In the genomic region with DNA sequence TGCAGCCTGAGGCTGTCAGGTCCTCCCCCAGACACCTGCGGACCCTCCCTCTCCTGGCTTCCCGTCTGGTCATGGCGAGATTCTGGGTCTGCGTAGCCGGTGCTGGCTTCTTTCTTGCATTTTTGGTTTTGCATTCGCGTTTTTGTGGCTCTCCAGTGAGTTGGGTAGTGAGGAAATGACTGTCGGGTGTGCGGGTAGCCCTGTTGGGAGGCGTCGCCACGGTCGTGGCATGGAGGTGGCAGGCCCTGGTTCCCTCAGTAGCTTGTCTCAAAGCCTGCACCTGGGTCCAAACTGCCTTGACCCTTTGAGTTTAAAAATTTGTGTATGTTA, we compare ENCODE assay signal across 1 cellular context.
TF ChIP-seq lines count a peak whose summit lies in the region.

No MANE protein-coding gene starts in this region.

TF ChIP-seq in HepG2, 621 proteins besides CTCF, POLR2A, EP300 and RAD21 (continues in another document):
- TF ChIP-seq SIN3B (IDR thresholded peaks at IDR 0.05; ENCODE audit: low read length) (0 out of 2 replicates have a peak, but pooled peaks have one; percentile 3), FOXK1 (CRISPR knock-in tag; IDR thresholded peaks at IDR 0.05; ENCODE audit: borderline replicate concordance, low read depth) (no peak), ZNF883 (CRISPR knock-in tag; IDR thresholded peaks at IDR 0.05; ENCODE audit: not compliant biosample characterization) (no peak), ZNF296 (CRISPR knock-in tag; conservative IDR thresholded peaks at IDR 0.05) (no peak), ZNF10 (CRISPR knock-in tag; IDR thresholded peaks at IDR 0.05; ENCODE audit: borderline replicate concordance, low read depth) (no peak), FOXA3 (CRISPR knock-in tag; IDR thresholded peaks at IDR 0.05) (no peak), TCF7L2 (IDR thresholded peaks at IDR 0.05; ENCODE audit: low read depth, low read length) (no peak), HDAC1 (CRISPR knock-in tag; IDR thresholded peaks at IDR 0.05) (no peak), EZH2 (conservative IDR thresholded peaks at IDR 0.05; ENCODE audit: low read depth, low read length) (no peak), ZNF124 (CRISPR knock-in tag; IDR thresholded peaks at IDR 0.05) (0 out of 2 replicates have a peak, but pooled peaks have one; percentile 3), XRCC5 (optimal IDR thresholded peaks at IDR 0.05; ENCODE audit: low read length) (no peak), ZNF317 (CRISPR knock-in tag; IDR thresholded peaks at IDR 0.05) (0 out of 2 replicates have a peak, but pooled peaks have one; percentile 7), PLRG1 (conservative IDR thresholded peaks at IDR 0.05) (no peak), KLF6 (CRISPR knock-in tag; IDR thresholded peaks at IDR 0.05) (no peak), CREM (IDR thresholded peaks at IDR 0.05) (no peak), CREM (CRISPR knock-in tag; IDR thresholded peaks at IDR 0.05) (no peak), SRY (CRISPR knock-in tag; IDR thresholded peaks at IDR 0.05) (peak; percentile 44; the same call in 1 of the 2 replicates), AHR (CRISPR knock-in tag; IDR thresholded peaks at IDR 0.05) (no peak), BRD4 (CRISPR knock-in tag; IDR thresholded peaks at IDR 0.05) (no peak), TRIM24 (CRISPR knock-in tag; IDR thresholded peaks at IDR 0.05) (no peak), ZNF549 (CRISPR knock-in tag; IDR thresholded peaks at IDR 0.05) (no peak), ZNF432 (CRISPR knock-in tag; IDR thresholded peaks at IDR 0.05; ENCODE audit: borderline replicate concordance) (no peak), SALL1 (CRISPR knock-in tag; IDR thresholded peaks at IDR 0.05) (0 out of 2 replicates have a peak, but pooled peaks have one; percentile 17), GFI1 (CRISPR knock-in tag; IDR thresholded peaks at IDR 0.05; ENCODE audit: borderline replicate concordance) (no peak), ZNF367 (CRISPR knock-in tag; IDR thresholded peaks at IDR 0.05; ENCODE audit: borderline replicate concordance) (no peak), RXRB (CRISPR knock-in tag; IDR thresholded peaks at IDR 0.05; ENCODE audit: borderline replicate concordance) (no peak), HMG20B (CRISPR knock-in tag; conservative IDR thresholded peaks at IDR 0.05) (0 out of 2 replicates have a peak, but pooled peaks have one; percentile 1), TAF1 (CRISPR knock-in tag; IDR thresholded peaks at IDR 0.05) (peak; percentile 6; the same call in 1 of the 2 replicates), KDM6A (CRISPR knock-in tag; IDR thresholded peaks at IDR 0.05; ENCODE audit: low read depth) (no peak), GPN1 (CRISPR knock-in tag; IDR thresholded peaks at IDR 0.05; ENCODE audit: borderline replicate concordance) (no peak), PHF8 (CRISPR knock-in tag; IDR thresholded peaks at IDR 0.05) (no peak), ZNF552 (CRISPR knock-in tag; IDR thresholded peaks at IDR 0.05; ENCODE audit: borderline replicate concordance) (no peak), NFRKB (IDR thresholded peaks at IDR 0.05) (no peak), ZNF891 (CRISPR knock-in tag; IDR thresholded peaks at IDR 0.05) (0 out of 2 replicates have a peak, but pooled peaks have one; percentile 53), ZNF451 (CRISPR knock-in tag; IDR thresholded peaks at IDR 0.05) (no peak), FIP1L1 (IDR thresholded peaks at IDR 0.05; ENCODE audit: borderline replicate concordance, insufficient read depth, low read depth, low read length) (no peak), MTF1 (CRISPR knock-in tag; IDR thresholded peaks at IDR 0.05) (no peak), ZNF33A (CRISPR knock-in tag; IDR thresholded peaks at IDR 0.05; ENCODE audit: borderline replicate concordance) (no peak), ZNF816 (CRISPR knock-in tag; IDR thresholded peaks at IDR 0.05; ENCODE audit: borderline replicate concordance) (no peak), NR3C1 (CRISPR knock-in tag; IDR thresholded peaks at IDR 0.05) (no peak), ZFX (CRISPR knock-in tag; IDR thresholded peaks at IDR 0.05; ENCODE audit: low read depth) (0 out of 2 replicates have a peak, but pooled peaks have one; percentile 11), HDAC2 (CRISPR knock-in tag; IDR thresholded peaks at IDR 0.05) (no peak)
- TF ChIP-seq, protein P1, sequence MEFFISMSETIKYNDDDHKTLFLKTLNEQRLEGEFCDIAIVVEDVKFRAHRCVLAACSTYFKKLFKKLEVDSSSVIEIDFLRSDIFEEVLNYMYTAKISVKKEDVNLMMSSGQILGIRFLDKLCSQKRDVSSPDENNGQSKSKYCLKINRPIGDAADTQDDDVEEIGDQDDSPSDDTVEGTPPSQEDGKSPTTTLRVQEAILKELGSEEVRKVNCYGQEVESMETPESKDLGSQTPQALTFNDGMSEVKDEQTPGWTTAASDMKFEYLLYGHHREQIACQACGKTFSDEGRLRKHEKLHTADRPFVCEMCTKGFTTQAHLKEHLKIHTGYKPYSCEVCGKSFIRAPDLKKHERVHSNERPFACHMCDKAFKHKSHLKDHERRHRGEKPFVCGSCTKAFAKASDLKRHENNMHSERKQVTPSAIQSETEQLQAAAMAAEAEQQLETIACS (CRISPR knock-in tag; IDR thresholded peaks at IDR 0.05) = no peak
- TF ChIP-seq, protein P2, sequence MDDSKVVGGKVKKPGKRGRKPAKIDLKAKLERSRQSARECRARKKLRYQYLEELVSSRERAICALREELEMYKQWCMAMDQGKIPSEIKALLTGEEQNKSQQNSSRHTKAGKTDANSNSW (CRISPR knock-in tag; IDR thresholded peaks at IDR 0.05; ENCODE audit: borderline replicate concordance) = no peak
- TF ChIP-seq, protein P3, sequence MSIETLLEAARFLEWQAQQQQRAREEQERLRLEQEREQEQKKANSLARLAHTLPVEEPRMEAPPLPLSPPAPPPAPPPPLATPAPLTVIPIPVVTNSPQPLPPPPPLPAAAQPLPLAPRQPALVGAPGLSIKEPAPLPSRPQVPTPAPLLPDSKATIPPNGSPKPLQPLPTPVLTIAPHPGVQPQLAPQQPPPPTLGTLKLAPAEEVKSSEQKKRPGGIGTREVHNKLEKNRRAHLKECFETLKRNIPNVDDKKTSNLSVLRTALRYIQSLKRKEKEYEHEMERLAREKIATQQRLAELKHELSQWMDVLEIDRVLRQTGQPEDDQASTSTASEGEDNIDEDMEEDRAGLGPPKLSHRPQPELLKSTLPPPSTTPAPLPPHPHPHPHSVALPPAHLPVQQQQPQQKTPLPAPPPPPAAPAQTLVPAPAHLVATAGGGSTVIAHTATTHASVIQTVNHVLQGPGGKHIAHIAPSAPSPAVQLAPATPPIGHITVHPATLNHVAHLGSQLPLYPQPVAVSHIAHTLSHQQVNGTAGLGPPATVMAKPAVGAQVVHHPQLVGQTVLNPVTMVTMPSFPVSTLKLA (IDR thresholded peaks at IDR 0.05) = no peak
- TF ChIP-seq, protein P4, sequence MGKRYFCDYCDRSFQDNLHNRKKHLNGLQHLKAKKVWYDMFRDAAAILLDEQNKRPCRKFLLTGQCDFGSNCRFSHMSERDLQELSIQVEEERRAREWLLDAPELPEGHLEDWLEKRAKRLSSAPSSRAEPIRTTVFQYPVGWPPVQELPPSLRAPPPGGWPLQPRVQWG (CRISPR knock-in tag; IDR thresholded peaks at IDR 0.05; ENCODE audit: borderline replicate concordance, low read depth) = no peak
- TF ChIP-seq, protein P5, sequence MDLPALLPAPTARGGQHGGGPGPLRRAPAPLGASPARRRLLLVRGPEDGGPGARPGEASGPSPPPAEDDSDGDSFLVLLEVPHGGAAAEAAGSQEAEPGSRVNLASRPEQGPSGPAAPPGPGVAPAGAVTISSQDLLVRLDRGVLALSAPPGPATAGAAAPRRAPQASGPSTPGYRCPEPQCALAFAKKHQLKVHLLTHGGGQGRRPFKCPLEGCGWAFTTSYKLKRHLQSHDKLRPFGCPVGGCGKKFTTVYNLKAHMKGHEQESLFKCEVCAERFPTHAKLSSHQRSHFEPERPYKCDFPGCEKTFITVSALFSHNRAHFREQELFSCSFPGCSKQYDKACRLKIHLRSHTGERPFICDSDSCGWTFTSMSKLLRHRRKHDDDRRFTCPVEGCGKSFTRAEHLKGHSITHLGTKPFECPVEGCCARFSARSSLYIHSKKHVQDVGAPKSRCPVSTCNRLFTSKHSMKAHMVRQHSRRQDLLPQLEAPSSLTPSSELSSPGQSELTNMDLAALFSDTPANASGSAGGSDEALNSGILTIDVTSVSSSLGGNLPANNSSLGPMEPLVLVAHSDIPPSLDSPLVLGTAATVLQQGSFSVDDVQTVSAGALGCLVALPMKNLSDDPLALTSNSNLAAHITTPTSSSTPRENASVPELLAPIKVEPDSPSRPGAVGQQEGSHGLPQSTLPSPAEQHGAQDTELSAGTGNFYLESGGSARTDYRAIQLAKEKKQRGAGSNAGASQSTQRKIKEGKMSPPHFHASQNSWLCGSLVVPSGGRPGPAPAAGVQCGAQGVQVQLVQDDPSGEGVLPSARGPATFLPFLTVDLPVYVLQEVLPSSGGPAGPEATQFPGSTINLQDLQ (CRISPR knock-in tag; IDR thresholded peaks at IDR 0.05) = peak; percentile 41; the same call in 1 of the 2 replicates
- TF ChIP-seq, protein P6, sequence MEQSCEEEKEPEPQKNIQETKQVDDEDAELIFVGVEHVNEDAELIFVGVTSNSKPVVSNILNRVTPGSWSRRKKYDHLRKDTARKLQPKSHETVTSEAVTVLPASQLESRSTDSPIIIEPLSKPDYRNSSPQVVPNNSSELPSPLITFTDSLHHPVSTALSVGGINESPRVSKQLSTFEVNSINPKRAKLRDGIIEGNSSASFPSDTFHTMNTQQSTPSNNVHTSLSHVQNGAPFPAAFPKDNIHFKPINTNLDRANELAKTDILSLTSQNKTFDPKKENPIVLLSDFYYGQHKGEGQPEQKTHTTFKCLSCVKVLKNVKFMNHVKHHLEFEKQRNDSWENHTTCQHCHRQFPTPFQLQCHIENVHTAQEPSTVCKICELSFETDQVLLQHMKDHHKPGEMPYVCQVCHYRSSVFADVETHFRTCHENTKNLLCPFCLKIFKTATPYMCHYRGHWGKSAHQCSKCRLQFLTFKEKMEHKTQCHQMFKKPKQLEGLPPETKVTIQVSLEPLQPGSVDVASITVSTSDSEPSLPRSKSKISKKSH (CRISPR knock-in tag; IDR thresholded peaks at IDR 0.05; ENCODE audit: borderline replicate concordance) = peak; percentile 71; the same call in 1 of the 2 replicates
- TF ChIP-seq, protein P7, sequence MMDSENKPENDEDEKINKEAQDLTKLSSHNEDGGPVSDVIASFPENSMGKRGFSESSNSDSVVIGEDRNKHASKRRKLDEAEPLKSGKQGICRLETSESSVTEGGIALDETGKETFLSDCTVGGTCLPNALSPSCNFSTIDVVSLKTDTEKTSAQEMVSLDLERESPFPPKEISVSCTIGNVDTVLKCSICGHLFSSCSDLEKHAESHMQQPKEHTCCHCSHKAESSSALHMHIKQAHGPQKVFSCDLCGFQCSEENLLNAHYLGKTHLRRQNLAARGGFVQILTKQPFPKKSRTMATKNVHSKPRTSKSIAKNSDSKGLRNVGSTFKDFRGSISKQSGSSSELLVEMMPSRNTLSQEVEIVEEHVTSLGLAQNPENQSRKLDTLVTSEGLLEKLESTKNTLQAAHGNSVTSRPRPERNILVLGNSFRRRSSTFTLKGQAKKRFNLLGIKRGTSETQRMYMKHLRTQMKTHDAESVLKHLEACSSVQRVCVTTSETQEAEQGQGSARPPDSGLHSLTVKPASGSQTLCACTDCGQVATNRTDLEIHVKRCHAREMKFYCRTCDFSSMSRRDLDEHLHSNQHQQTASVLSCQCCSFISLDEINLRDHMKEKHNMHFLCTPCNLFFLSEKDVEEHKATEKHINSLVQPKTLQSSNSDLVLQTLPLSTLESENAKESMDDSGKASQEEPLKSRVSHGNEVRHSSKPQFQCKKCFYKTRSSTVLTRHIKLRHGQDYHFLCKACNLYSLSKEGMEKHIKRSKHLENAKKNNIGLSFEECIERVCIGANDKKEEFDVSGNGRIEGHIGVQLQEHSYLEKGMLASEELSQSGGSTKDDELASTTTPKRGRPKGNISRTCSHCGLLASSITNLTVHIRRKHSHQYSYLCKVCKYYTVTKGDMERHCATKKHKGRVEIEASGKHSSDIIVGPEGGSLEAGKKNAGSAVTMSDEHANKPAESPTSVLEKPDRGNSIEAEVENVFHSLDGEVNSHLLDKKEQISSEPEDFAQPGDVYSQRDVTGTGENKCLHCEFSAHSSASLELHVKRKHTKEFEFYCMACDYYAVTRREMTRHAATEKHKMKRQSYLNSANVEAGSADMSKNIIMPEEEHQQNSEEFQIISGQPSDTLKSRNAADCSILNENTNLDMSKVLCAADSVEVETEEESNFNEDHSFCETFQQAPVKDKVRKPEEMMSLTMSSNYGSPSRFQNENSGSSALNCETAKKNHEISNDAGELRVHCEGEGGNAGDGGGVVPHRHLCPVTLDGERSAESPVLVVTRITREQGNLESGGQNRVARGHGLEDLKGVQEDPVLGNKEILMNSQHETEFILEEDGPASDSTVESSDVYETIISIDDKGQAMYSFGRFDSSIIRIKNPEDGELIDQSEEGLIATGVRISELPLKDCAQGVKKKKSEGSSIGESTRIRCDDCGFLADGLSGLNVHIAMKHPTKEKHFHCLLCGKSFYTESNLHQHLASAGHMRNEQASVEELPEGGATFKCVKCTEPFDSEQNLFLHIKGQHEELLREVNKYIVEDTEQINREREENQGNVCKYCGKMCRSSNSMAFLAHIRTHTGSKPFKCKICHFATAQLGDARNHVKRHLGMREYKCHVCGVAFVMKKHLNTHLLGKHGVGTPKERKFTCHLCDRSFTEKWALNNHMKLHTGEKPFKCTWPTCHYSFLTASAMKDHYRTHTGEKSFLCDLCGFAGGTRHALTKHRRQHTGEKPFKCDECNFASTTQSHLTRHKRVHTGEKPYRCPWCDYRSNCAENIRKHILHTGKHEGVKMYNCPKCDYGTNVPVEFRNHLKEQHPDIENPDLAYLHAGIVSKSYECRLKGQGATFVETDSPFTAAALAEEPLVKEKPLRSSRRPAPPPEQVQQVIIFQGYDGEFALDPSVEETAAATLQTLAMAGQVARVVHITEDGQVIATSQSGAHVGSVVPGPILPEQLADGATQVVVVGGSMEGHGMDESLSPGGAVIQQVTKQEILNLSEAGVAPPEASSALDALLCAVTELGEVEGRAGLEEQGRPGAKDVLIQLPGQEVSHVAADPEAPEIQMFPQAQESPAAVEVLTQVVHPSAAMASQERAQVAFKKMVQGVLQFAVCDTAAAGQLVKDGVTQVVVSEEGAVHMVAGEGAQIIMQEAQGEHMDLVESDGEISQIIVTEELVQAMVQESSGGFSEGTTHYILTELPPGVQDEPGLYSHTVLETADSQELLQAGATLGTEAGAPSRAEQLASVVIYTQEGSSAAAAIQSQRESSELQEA (CRISPR knock-in tag; IDR thresholded peaks at IDR 0.05; ENCODE audit: not compliant biosample characterization) = no peak
- TF ChIP-seq, protein P8, sequence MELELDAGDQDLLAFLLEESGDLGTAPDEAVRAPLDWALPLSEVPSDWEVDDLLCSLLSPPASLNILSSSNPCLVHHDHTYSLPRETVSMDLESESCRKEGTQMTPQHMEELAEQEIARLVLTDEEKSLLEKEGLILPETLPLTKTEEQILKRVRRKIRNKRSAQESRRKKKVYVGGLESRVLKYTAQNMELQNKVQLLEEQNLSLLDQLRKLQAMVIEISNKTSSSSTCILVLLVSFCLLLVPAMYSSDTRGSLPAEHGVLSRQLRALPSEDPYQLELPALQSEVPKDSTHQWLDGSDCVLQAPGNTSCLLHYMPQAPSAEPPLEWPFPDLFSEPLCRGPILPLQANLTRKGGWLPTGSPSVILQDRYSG (CRISPR knock-in tag; IDR thresholded peaks at IDR 0.05) = no peak
- TF ChIP-seq, protein P9, sequence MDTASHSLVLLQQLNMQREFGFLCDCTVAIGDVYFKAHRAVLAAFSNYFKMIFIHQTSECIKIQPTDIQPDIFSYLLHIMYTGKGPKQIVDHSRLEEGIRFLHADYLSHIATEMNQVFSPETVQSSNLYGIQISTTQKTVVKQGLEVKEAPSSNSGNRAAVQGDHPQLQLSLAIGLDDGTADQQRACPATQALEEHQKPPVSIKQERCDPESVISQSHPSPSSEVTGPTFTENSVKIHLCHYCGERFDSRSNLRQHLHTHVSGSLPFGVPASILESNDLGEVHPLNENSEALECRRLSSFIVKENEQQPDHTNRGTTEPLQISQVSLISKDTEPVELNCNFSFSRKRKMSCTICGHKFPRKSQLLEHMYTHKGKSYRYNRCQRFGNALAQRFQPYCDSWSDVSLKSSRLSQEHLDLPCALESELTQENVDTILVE (CRISPR knock-in tag; IDR thresholded peaks at IDR 0.05) = no peak
